ENCODE assay signal across 22 cellular contexts in genomic region chr19:5045015-5045414, GRCh38.
"Had no signal": no experiment of that assay in that cellular context is flagged by ENCODE, and none has a peak within 500 bp of the region (broad histone marks: within the 10 kb centered on the region; RNA-seq: fewer than 3 reads in every experiment).

No MANE protein-coding gene starts in this region.

- H3K4me2 ChIP-seq: hepatocyte had no signal

- H3K27me3 ChIP-seq: esophagus squamous epithelium, gastroesophageal sphincter, hepatocyte, right atrium auricular region, sigmoid colon, suprapubic skin, thyroid gland, upper lobe of left lung, uterus had no signal

- H3K27ac Mint-ChIP-seq: mesothelial cell of epicardium; natural killer cell treated with Interleukin-12 subunit alpha and Interleukin-12 subunit beta and Interleukin-15 and Interleukin-18, amount 100 ng/mL, for 72 hours had no signal

- H3K4me3 ChIP-seq: esophagus squamous epithelium, gastroesophageal sphincter, hepatocyte, left ventricle myocardium inferior, lower lobe of right lung, right atrium auricular region, sigmoid colon, skin epidermis, suprapubic skin, thyroid gland, upper lobe of left lung, uterus had no signal

- ATAC-seq: gastroesophageal sphincter; left cardiac atrium; lower lobe of right lung; natural killer cell treated with Interleukin-12 subunit alpha and Interleukin-12 subunit beta and Interleukin-15 and Interleukin-18, amount 100 ng/mL, for 72 hours; stimulated activated naive CD8-positive, alpha-beta T cell treated with anti-CD3 and anti-CD28 coated beads, Interleukin-15, Interleukin-2, amounts not matched to agents 100 U/mL and 50 U/mL, for 24 hours had no signal

- H3K36me3 Mint-ChIP-seq: natural killer cell treated with Interleukin-12 subunit alpha and Interleukin-12 subunit beta and Interleukin-15 and Interleukin-18, amount 100 ng/mL, for 72 hours had no signal

- FAIRE-seq: kidney had no signal

- H3K9me3 ChIP-seq: esophagus squamous epithelium, gastroesophageal sphincter, left ventricle myocardium inferior, lower lobe of right lung, right atrium auricular region, sigmoid colon, suprapubic skin, thyroid gland, upper lobe of left lung, uterus had no signal

- H3K36me3 ChIP-seq: uterus had no signal

- H3K27ac ChIP-seq: gastroesophageal sphincter, left ventricle myocardium inferior, lower lobe of right lung, right atrium auricular region, sigmoid colon, thyroid gland, uterus had no signal

- H3K27me3 Mint-ChIP-seq: memory B cell; natural killer cell treated with Interleukin-12 subunit alpha and Interleukin-12 subunit beta and Interleukin-15 and Interleukin-18, amount 100 ng/mL, for 72 hours had no signal

- H2AFZ ChIP-seq: hepatocyte had no signal

- DNase-seq: effector memory CD4-positive, alpha-beta T cell; esophagus squamous epithelium; foreskin fibroblast; head of caudate nucleus; kidney; left cardiac atrium; left ventricle myocardium inferior; lower lobe of right lung; sigmoid colon; stimulated activated CD4-positive, alpha-beta T cell treated with anti-CD3 and anti-CD28 coated beads, Interleukin-12 subunit alpha, Interleukin-12 subunit beta, amount 100 ng/mL, for 4 hours; stimulated activated naive CD8-positive, alpha-beta T cell treated with anti-CD3 and anti-CD28 coated beads, Interleukin-15, Interleukin-2, amounts not matched to agents 100 U/mL and 50 U/mL, for 24 hours; thyroid gland; uterus had no signal

- H3K9me3 Mint-ChIP-seq: memory B cell; mesothelial cell of epicardium; natural killer cell treated with Interleukin-12 subunit alpha and Interleukin-12 subunit beta and Interleukin-15 and Interleukin-18, amount 100 ng/mL, for 72 hours had no signal

- H3K4me3 Mint-ChIP-seq: memory B cell; mesothelial cell of epicardium; natural killer cell treated with Interleukin-12 subunit alpha and Interleukin-12 subunit beta and Interleukin-15 and Interleukin-18, amount 100 ng/mL, for 72 hours had no signal
